In the genomic region with DNA sequence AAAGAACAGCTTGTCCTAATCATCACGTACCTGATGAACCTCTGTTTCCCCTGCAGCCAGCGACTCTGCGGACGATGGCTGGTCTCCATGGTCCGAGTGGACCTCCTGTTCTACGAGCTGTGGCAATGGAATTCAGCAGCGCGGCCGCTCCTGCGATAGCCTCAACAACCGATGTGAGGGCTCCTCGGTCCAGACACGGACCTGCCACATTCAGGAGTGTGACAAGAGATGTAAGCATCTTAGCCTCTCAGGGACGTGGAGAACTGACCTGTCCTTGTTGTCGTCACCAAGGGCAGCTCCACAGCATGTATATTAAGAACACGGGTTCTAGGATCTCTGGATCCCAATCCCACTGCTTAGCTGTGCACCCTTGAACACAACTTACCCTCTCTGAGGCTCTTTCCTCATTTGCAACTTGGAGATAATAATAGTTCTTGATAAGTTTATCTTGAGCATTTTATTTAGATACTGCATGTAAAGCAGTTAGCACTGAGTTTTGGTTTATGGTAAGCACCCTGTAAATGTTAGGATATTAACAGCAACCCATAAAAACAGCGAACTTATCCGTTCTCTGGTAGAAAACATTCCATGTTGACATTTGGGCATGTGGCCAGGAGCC, we compare ENCODE assay signal across 15 cellular contexts. TPM values are rescaled to one million over a fixed set of nuclear protein-coding genes. Genes with fewer than 3 reads are reported as not detected.
DNase-seq lines count a peak whose midpoint lies in the region; TF ChIP-seq lines count a peak whose summit lies in the region.
"Had no signal": no experiment of that assay in that cellular context is flagged by ENCODE, and none has a peak within 500 bp of the region (broad histone marks: within the 10 kb centered on the region; RNA-seq: fewer than 3 reads in every experiment).

No MANE protein-coding gene starts in this region.

- in situ Hi-C loops in mammary epithelial cell (cut with MboI; ENCODE audit: low sequenced_read_pairs in 2 of 2): loop anchor here (10.0 to 25.0 kb wide), 2 partner anchors 167 to 875 kb away; no protein-coding TSS in a partner anchor

- DNase-seq in mammary epithelial cell (no peak), breast epithelium (ENCODE audit: low spot score in 2 of 2) (no peak), coronary artery (ENCODE audit: low spot score) (no peak), glomerular endothelial cell (ENCODE audit: extremely low read depth, low read depth, low spot score) (peak; percentile 36), stromal cell of bone marrow (ENCODE audit: low read depth) (peak; percentile 6), 8988T (no peak), COR-L47 (lab: John Stamatoyannopoulos, UW) (no peak)
- DNase-seq in activated CD4-positive, alpha-beta memory T cell treated with anti-CD3 and anti-CD28 coated beads, Interleukin-2, amount 10 ng/mL, durations not matched to agents 7 days and 5 days: no peak
- DNase-seq: activated CD4-positive, alpha-beta T cell treated with anti-CD3 and anti-CD28 coated beads for 1 hour; effector CD8-positive, alpha-beta T cell; head of caudate nucleus; RPMI8226 had no signal

- H3K4me1 Mint-ChIP-seq in activated CD4-positive, alpha-beta memory T cell treated with anti-CD3 and anti-CD28 coated beads, Interleukin-2, amount 10 ng/mL, durations not matched to agents 7 days and 5 days: peaks cover 7% of the 10 kb centered on the region
- H3K4me1 Mint-ChIP-seq: activated naive CD4-positive, alpha-beta T cell treated with anti-CD3 and anti-CD28 coated beads, Interleukin-2, amount 50 U/mL, for 24 hours had no signal

- H3K36me3 ChIP-seq in mammary epithelial cell (ENCODE audit: insufficient read depth, low read length) (peaks cover 91% of the 10 kb centered on the region), breast epithelium (peaks cover 4% of the 10 kb centered on the region)

- TF ChIP-seq POLR2A in breast epithelium (IDR thresholded peaks at IDR 0.05): no peak

- H3K27me3 Mint-ChIP-seq in activated CD4-positive, alpha-beta memory T cell treated with anti-CD3 and anti-CD28 coated beads, Interleukin-2, amount 10 ng/mL, durations not matched to agents 7 days and 5 days: peaks cover 11% of the 10 kb centered on the region

- no TSS peak for BruUV-seq in mammary epithelial cell (replicated peaks; lab: Mats Ljungman, UMichigan)

- H3K4me3 Mint-ChIP-seq in activated CD4-positive, alpha-beta memory T cell treated with anti-CD3 and anti-CD28 coated beads, Interleukin-2, amount 10 ng/mL, durations not matched to agents 7 days and 5 days: no peak overlapping the region
- H3K4me3 Mint-ChIP-seq: activated naive CD4-positive, alpha-beta T cell treated with anti-CD3 and anti-CD28 coated beads, Interleukin-2, amount 50 U/mL, for 24 hours; mesothelial cell of epicardium had no signal

- peak overlapping the region; percentile 26 for H3K4me2 ChIP-seq in mammary epithelial cell (ENCODE audit: insufficient read depth, low read depth, low read length)

- no peaks in the 10 kb centered on the region for H3K9me3 Mint-ChIP-seq in activated CD4-positive, alpha-beta memory T cell treated with anti-CD3 and anti-CD28 coated beads, Interleukin-2, amount 10 ng/mL, durations not matched to agents 7 days and 5 days
- H3K9me3 Mint-ChIP-seq: activated naive CD4-positive, alpha-beta T cell treated with anti-CD3 and anti-CD28 coated beads, Interleukin-2, amount 50 U/mL, for 24 hours; mesothelial cell of epicardium had no signal

- H3K27ac Mint-ChIP-seq in activated CD4-positive, alpha-beta memory T cell treated with anti-CD3 and anti-CD28 coated beads, Interleukin-2, amount 10 ng/mL, durations not matched to agents 7 days and 5 days: no peak overlapping the region
- H3K27ac Mint-ChIP-seq: activated naive CD4-positive, alpha-beta T cell treated with anti-CD3 and anti-CD28 coated beads, Interleukin-2, amount 50 U/mL, for 24 hours; mesothelial cell of epicardium had no signal

- H3K9me3 ChIP-seq in mammary epithelial cell (replicated peaks; ENCODE audit: insufficient read depth, low read length) (no peaks in the 10 kb centered on the region), breast epithelium (no peaks in the 10 kb centered on the region)
- H3K9me3 ChIP-seq: tibial nerve had no signal

- H3K4me1 ChIP-seq in mammary epithelial cell (ENCODE audit: insufficient read depth, low read length) (peaks cover 40% of the 10 kb centered on the region), breast epithelium (peaks cover 7 to 9% of the 10 kb centered on the region in 2 donors)

- CTCF ChIA-PET in mammary epithelial cell (lab: Charles Lee; ENCODE audit: low non-redundant PET): interaction anchor here (1.2 kb wide), 1 partner anchor 169 kb away, joined by 5 read pairs; no protein-coding TSS in a partner anchor
- CTCF ChIA-PET in activated CD4-positive, alpha-beta memory T cell treated with anti-CD3 and anti-CD28 coated beads, Interleukin-2, amount 10 ng/mL, durations not matched to agents 7 days and 5 days (lab: Charles Lee): interaction anchor here (1.5 kb wide), 1 partner anchor 170 kb away, joined by 7 read pairs; no protein-coding TSS in a partner anchor

- intact Hi-C loops in mammary epithelial cell (cut with micrococcal nuclease) (no loop called here), breast epithelium (cut with DNase I; ENCODE audit: low total_unique reads) (no loop called here)

- H3K9ac ChIP-seq in mammary epithelial cell (ENCODE audit: insufficient read depth, low read length): no peak overlapping the region

- dilution Hi-C loops in mammary epithelial cell (cut with HindIII; ENCODE audit: low sequenced_read_pairs): no loop called here

- peak overlapping the region in 1 of 3 experiments; percentile 5 for H3K4me3 ChIP-seq in mammary epithelial cell (replicated peaks in 1 of 3; ENCODE audit: insufficient read depth in 1 of 3, low read depth in 2 of 3, low read length in 3 of 3)
- H3K4me3 ChIP-seq in breast epithelium: peak overlapping the region in 1 of 3 donors; percentile 88
- H3K4me3 ChIP-seq in coronary artery: peak overlapping the region; percentile 26

- H3K27me3 ChIP-seq in mammary epithelial cell (ENCODE audit: insufficient read depth, low read length) (no peaks in the 10 kb centered on the region), breast epithelium (no peaks in the 10 kb centered on the region)
- H3K27me3 ChIP-seq: tibial nerve had no signal

- no peaks in the 10 kb centered on the region for H3K36me3 Mint-ChIP-seq in activated CD4-positive, alpha-beta memory T cell treated with anti-CD3 and anti-CD28 coated beads, Interleukin-2, amount 10 ng/mL, durations not matched to agents 7 days and 5 days (ENCODE audit: low read depth)
- H3K36me3 Mint-ChIP-seq: activated naive CD4-positive, alpha-beta T cell treated with anti-CD3 and anti-CD28 coated beads, Interleukin-2, amount 50 U/mL, for 24 hours had no signal

- H2AFZ ChIP-seq in mammary epithelial cell (ENCODE audit: low read depth, low read length): no peak overlapping the region

- H3K27ac ChIP-seq in mammary epithelial cell (ENCODE audit: insufficient read depth, low read depth, low read length) (no peak overlapping the region), breast epithelium (peak overlapping the region in 1 of 2 donors; percentile 57), coronary artery (peak overlapping the region in 1 of 2 donors; percentile 54)

- POLR2A ChIA-PET in activated CD4-positive, alpha-beta memory T cell treated with anti-CD3 and anti-CD28 coated beads, Interleukin-2, amount 10 ng/mL, durations not matched to agents 7 days and 5 days (lab: Charles Lee): no interaction called here

- 84% methylated on average over 18 of the region's 18 CpGs for WGBS in mammary epithelial cell (ENCODE audit: low coverage, missing lambda C conversion rate)

- no peak for TF ChIP-seq CTCF in mammary epithelial cell (conservative IDR thresholded peaks at IDR 0.05 in 1 of 2, IDR thresholded peaks at IDR 0.05 in 1 of 2; ENCODE audit: extremely low read depth in 1 of 2, insufficient read depth in 1 of 2, low read depth in 1 of 2, low read length in 2 of 2)
- no peak for TF ChIP-seq CTCF in breast epithelium (IDR thresholded peaks at IDR 0.05)
- TF ChIP-seq CTCF in coronary artery (IDR thresholded peaks at IDR 0.05): no peak

- peaks cover 50% of the 10 kb centered on the region for H4K20me1 ChIP-seq in mammary epithelial cell (ENCODE audit: insufficient read depth, low read length)

- peaks cover 89% of the 10 kb centered on the region for H3K79me2 ChIP-seq in mammary epithelial cell (ENCODE audit: insufficient read depth, low read length)

RNA-seq across cellular contexts. Expression of a gene that starts 6.5 kb away (rescaled TPM):
- over 10,000 TPM in 1 of 2 donors, 1,000 to 10,000 TPM in 1; 3,517 to 11,760 TPM for total RNA-seq in mammary epithelial cell
- polyA plus RNA-seq in mammary epithelial cell: 909 TPM
- 7,367 TPM for polyA minus RNA-seq in mammary epithelial cell
- total RNA-seq in breast epithelium: 100 to 1,000 TPM; 106 to 623 (median 386) TPM
- total RNA-seq in glomerular endothelial cell: 2,289 and 4,309 TPM in 2 replicates
- 1 to 10 TPM; 1.2 to 1.5 TPM for total RNA-seq in activated CD4-positive, alpha-beta memory T cell treated with anti-CD3 and anti-CD28 coated beads, Interleukin-2, amount 10 ng/mL, durations not matched to agents 7 days and 5 days

Comparison
In these comparisons a context has a peak if more than half of its experiments do, and no peak if none do; other contexts are left out.
1. DNase-seq: peak in glomerular endothelial cell (single experiment) and stromal cell of bone marrow (single experiment); none in mammary epithelial cell (single experiment), breast epithelium (0 of 2), coronary artery (single experiment), activated CD4-positive, alpha-beta memory T cell treated with anti-CD3 and anti-CD28 coated beads, Interleukin-2, amount 10 ng/mL, durations not matched to agents 7 days and 5 days (single experiment), 8988T (single experiment) and COR-L47 (single experiment).
2. RNA of a gene that starts 6.5 kb away (total RNA-seq): 3,517 to 11,760 TPM in mammary epithelial cell, 2,289 to 4,309 TPM in glomerular endothelial cell and 106 to 623 TPM in breast epithelium; 1.2 to 1.5 TPM in activated CD4-positive, alpha-beta memory T cell treated with anti-CD3 and anti-CD28 coated beads, Interleukin-2, amount 10 ng/mL, durations not matched to agents 7 days and 5 days; every median in the first group is over 10 times any median in the second.